In the genomic region with DNA sequence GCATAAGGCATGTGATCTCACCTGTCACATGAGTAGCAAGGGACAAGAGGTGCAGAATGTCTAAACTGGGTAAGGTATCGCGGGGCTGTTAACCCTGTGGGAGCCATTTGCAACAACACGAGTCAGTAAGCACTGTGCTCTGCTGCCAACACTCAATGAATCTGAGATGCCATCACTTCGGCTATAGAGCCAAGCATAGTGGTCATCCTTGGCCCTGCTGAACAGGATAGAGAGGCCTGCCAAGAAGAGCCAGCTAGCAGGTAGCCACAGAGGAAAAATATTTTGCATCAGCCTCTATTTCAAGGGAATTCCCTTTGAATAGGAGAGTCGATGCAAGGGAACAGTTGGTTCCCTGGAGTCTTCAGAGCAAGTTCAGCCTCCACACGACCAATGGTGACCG, we compare ENCODE assay signal across 20 cellular contexts.
A peak's percentile ranks its signal among the peaks of the same experiment; 100 is the strongest.
DNase-seq lines count a peak whose midpoint lies in the region; ATAC-seq, FAIRE-seq and TF ChIP-seq lines count a peak whose summit lies in the region.
"Had no signal": no experiment of that assay in that cellular context is flagged by ENCODE, and none has a peak within 500 bp of the region (broad histone marks: within the 10 kb centered on the region; RNA-seq: fewer than 3 reads in every experiment).

No MANE protein-coding gene starts in this region.

- no peaks in the 10 kb centered on the region for H3K36me3 ChIP-seq in MG63
- H3K36me3 ChIP-seq: BE2C, BLaER1 had no signal

- H3K4me3 ChIP-seq in MG63, result no peak overlapping the region
- H3K4me3 ChIP-seq: BLaER1 had no signal

- peak; percentile 32 for FAIRE-seq in urothelium cell line (lab: Jason Lieb, UNC)
- FAIRE-seq: A204.1, D721Med, GM12891, GM19239 had no signal

- no peaks in the 10 kb centered on the region for H3K9me3 ChIP-seq in MG63
- H3K9me3 ChIP-seq: BE2C, BLaER1, Caco-2 had no signal

- no peaks in the 10 kb centered on the region for H3K4me1 Mint-ChIP-seq in CD14-positive monocyte

- H3K27ac Mint-ChIP-seq in CD14-positive monocyte, result no peak overlapping the region
- H3K27ac Mint-ChIP-seq: CD4-positive, alpha-beta T cell; CD8-positive, alpha-beta T cell had no signal

- peaks cover 0 to 7% (median 0%) of the 10 kb centered on the region in 3 donors for H3K27me3 Mint-ChIP-seq in CD14-positive monocyte (ENCODE audit: low read depth in 3 of 3)

- H3K9me3 Mint-ChIP-seq in CD14-positive monocyte, result peaks cover 0 to 6% (median 0%) of the 10 kb centered on the region in 7 donors
- H3K9me3 Mint-ChIP-seq: CD4-positive, alpha-beta T cell; CD8-positive, alpha-beta T cell had no signal

- no peaks in the 10 kb centered on the region for H3K27me3 ChIP-seq in MG63
- H3K27me3 ChIP-seq: BE2C, BLaER1 had no signal

- peak; percentile 18 for DNase-seq in MG63
- DNase-seq in cerebellar cortex (ENCODE audit: low spot score), result peak; percentile 86
- DNase-seq in urothelium cell line (ENCODE audit: low spot score), result no peak
- DNase-seq in Right ventricle myocardium superior, result no peak
- no peak for DNase-seq in CD14-positive monocyte (ENCODE audit: low spot score)
- DNase-seq: 8988T; ACHN; BE2C; Caco-2; Calu3; CD4-positive, alpha-beta T cell; CD8-positive, alpha-beta T cell; DMS79 treated with DMSO at 0.1 percent for 48 hours; GDM1 had no signal

- intact Hi-C loops in Right ventricle myocardium superior (cut with DNase I) (no loop called here), CD14-positive monocyte (cut with micrococcal nuclease) (no loop called here)

- no peak overlapping the region for H3K4me3 Mint-ChIP-seq in CD14-positive monocyte
- H3K4me3 Mint-ChIP-seq: CD4-positive, alpha-beta T cell; CD8-positive, alpha-beta T cell had no signal

- H3K36me3 Mint-ChIP-seq in CD14-positive monocyte, result no peaks in the 10 kb centered on the region
- H3K36me3 Mint-ChIP-seq: CD8-positive, alpha-beta T cell had no signal

- ATAC-seq in Right ventricle myocardium superior (ENCODE audit: poor library complexity), result no peak
- ATAC-seq in GM21515 (IDR thresholded peaks at IDR 0.05; ENCODE audit: unreplicated experiment), result no peak
- ATAC-seq: CD8-positive, alpha-beta T cell had no signal

- TF ChIP-seq CTCF in CD14-positive monocyte (IDR thresholded peaks at IDR 0.05), result no peak

Comparison
In these comparisons a context has a peak if more than half of its experiments do, and no peak if none do; other contexts are left out.
1. DNase-seq: peak in MG63 (single experiment) and cerebellar cortex (single experiment); none in urothelium cell line (single experiment), Right ventricle myocardium superior (single experiment) and CD14-positive monocyte (single experiment).